Comparison of ENCODE assay signal across 21 cellular contexts in genomic region chr15:77646104-77646694, GRCh38. TPM values are rescaled to one million over a fixed set of nuclear protein-coding genes. Genes with fewer than 3 reads are reported as not detected.
DNase-seq lines count a peak whose midpoint lies in the region; ATAC-seq and TF ChIP-seq lines count a peak whose summit lies in the region.
"Had no signal": no experiment of that assay in that cellular context is flagged by ENCODE, and none has a peak within 500 bp of the region (broad histone marks: within the 10 kb centered on the region; RNA-seq: fewer than 3 reads in every experiment).

No MANE protein-coding gene starts in this region.

- peak; percentile 65 to 81 for ATAC-seq in activated naive CD4-positive, alpha-beta T cell treated with anti-CD3 and anti-CD28 coated beads, Interleukin-2, amount 50 U/mL, for 72 hours
- peak; percentile 39; the same call in 2 of the 3 replicates for ATAC-seq in RWPE2 (ENCODE audit: low read depth)
- ATAC-seq in GM21381 (IDR thresholded peaks at IDR 0.05; ENCODE audit: unreplicated experiment) = no peak
- ATAC-seq in HG02870 (IDR thresholded peaks at IDR 0.05; ENCODE audit: unreplicated experiment) = no peak
- ATAC-seq: A549, PC-3 had no signal

- no peaks in the 10 kb centered on the region for H3K4me1 Mint-ChIP-seq in activated naive CD4-positive, alpha-beta T cell treated with anti-CD3 and anti-CD28 coated beads, Interleukin-2, amount 10 ng/mL, durations not matched to agents 7 days and 5 days
- H3K4me1 Mint-ChIP-seq: CD8-positive, alpha-beta memory T cell had no signal

- H3K9me3 Mint-ChIP-seq in activated naive CD4-positive, alpha-beta T cell treated with anti-CD3 and anti-CD28 coated beads, Interleukin-2, amount 50 U/mL, for 72 hours = no peaks in the 10 kb centered on the region
- no peaks in the 10 kb centered on the region for H3K9me3 Mint-ChIP-seq in activated naive CD4-positive, alpha-beta T cell treated with anti-CD3 and anti-CD28 coated beads, Interleukin-2, amount 10 ng/mL, durations not matched to agents 7 days and 5 days

- H3K27me3 Mint-ChIP-seq in activated naive CD4-positive, alpha-beta T cell treated with anti-CD3 and anti-CD28 coated beads, Interleukin-2, amount 10 ng/mL, durations not matched to agents 7 days and 5 days = peaks cover 23% of the 10 kb centered on the region

- TF ChIP-seq CTCF in RWPE2 (IDR thresholded peaks at IDR 0.05; ENCODE audit: poor library complexity, severe bottlenecking) (no peak), epithelial cell of esophagus (IDR thresholded peaks at IDR 0.05; ENCODE audit: insufficient read depth, low read depth, low read length, missing control alignments) (no peak)

- H3K27ac ChIP-seq in RWPE2 (ENCODE audit: poor library complexity, severe bottlenecking) (no peak overlapping the region), temporal lobe (ENCODE audit: low read depth, low read length) (peak overlapping the region; percentile 33)
- H3K27ac ChIP-seq: A549; BLaER1 treated with 17β-estradiol and CSF1 and Interleukin-3, amounts not matched to agents 10 nM and 100 nM; GM23248; RWPE1 had no signal

- no peak overlapping the region for H3K4me3 ChIP-seq in RWPE2 (ENCODE audit: severe bottlenecking)
- H3K4me3 ChIP-seq in epithelial cell of esophagus (ENCODE audit: low read length) = no peak overlapping the region
- H3K4me3 ChIP-seq: A549; BLaER1 treated with 17β-estradiol and CSF1 and Interleukin-3, amounts not matched to agents 10 nM and 100 nM; GM23248 had no signal

- CTCF ChIA-PET in activated naive CD4-positive, alpha-beta T cell treated with anti-CD3 and anti-CD28 coated beads, Interleukin-2, amount 10 ng/mL, durations not matched to agents 7 days and 5 days (lab: Charles Lee) = interaction anchor here (0.6 to 4.1 kb wide), 3 partner anchors 12 to 958 kb away, joined by 3 to 23 read pairs (median 3); no protein-coding TSS in a partner anchor

- DNase-seq in activated naive CD4-positive, alpha-beta T cell treated with anti-CD3 and anti-CD28 coated beads, Interleukin-2, amount 50 U/mL, for 72 hours (ENCODE audit: low spot score in 2 of 2) = no peak
- DNase-seq in activated naive CD4-positive, alpha-beta T cell treated with anti-CD3 and anti-CD28 coated beads, Interleukin-2, amount 10 ng/mL, durations not matched to agents 7 days and 5 days = no peak
- DNase-seq in RWPE2 (ENCODE audit: low spot score) = no peak
- peak; percentile 43 for DNase-seq in epithelial cell of esophagus (ENCODE audit: low read depth)
- DNase-seq: CD8-positive, alpha-beta memory T cell; DMS79; GM23248; IMR-90; Kasumi-1; NCI-H1105 treated with DMSO at 0.1 percent for 48 hours; NCI-H1694 treated with DMSO at 0.1 percent for 48 hours; NCI-H2107; NCI-H345; NCI-H526 treated with DMSO at 0.1 percent for 48 hours; PC-3 had no signal

- H3K27ac Mint-ChIP-seq in activated naive CD4-positive, alpha-beta T cell treated with anti-CD3 and anti-CD28 coated beads, Interleukin-2, amount 50 U/mL, for 72 hours = no peak overlapping the region
- no peak overlapping the region for H3K27ac Mint-ChIP-seq in activated naive CD4-positive, alpha-beta T cell treated with anti-CD3 and anti-CD28 coated beads, Interleukin-2, amount 10 ng/mL, durations not matched to agents 7 days and 5 days
- H3K27ac Mint-ChIP-seq: CD8-positive, alpha-beta memory T cell had no signal

- H3K4me3 Mint-ChIP-seq in activated naive CD4-positive, alpha-beta T cell treated with anti-CD3 and anti-CD28 coated beads, Interleukin-2, amount 10 ng/mL, durations not matched to agents 7 days and 5 days = no peak overlapping the region
- H3K4me3 Mint-ChIP-seq: CD8-positive, alpha-beta memory T cell had no signal

- no peaks in the 10 kb centered on the region for H3K36me3 Mint-ChIP-seq in activated naive CD4-positive, alpha-beta T cell treated with anti-CD3 and anti-CD28 coated beads, Interleukin-2, amount 50 U/mL, for 72 hours
- no peaks in the 10 kb centered on the region for H3K36me3 Mint-ChIP-seq in activated naive CD4-positive, alpha-beta T cell treated with anti-CD3 and anti-CD28 coated beads, Interleukin-2, amount 10 ng/mL, durations not matched to agents 7 days and 5 days
- H3K36me3 Mint-ChIP-seq: CD8-positive, alpha-beta memory T cell had no signal

- peaks cover 3% of the 10 kb centered on the region for H3K27me3 ChIP-seq in RWPE2 (ENCODE audit: insufficient read depth, poor library complexity, severe bottlenecking)
- H3K27me3 ChIP-seq: BLaER1 treated with 17β-estradiol and CSF1 and Interleukin-3, amounts not matched to agents 10 nM and 100 nM had no signal

- no peaks in the 10 kb centered on the region for H3K9me3 ChIP-seq in RWPE2 (ENCODE audit: severe bottlenecking)
- H3K9me3 ChIP-seq: A549; BLaER1 treated with 17β-estradiol and CSF1 and Interleukin-3, amounts not matched to agents 10 nM and 100 nM had no signal

- no peaks in the 10 kb centered on the region for H3K36me3 ChIP-seq in RWPE2 (ENCODE audit: low read depth)
- H3K36me3 ChIP-seq: BLaER1 treated with 17β-estradiol and CSF1 and Interleukin-3, amounts not matched to agents 10 nM and 100 nM had no signal

- H3K4me1 ChIP-seq in RWPE2 (ENCODE audit: insufficient read depth, poor library complexity, severe bottlenecking) = no peaks in the 10 kb centered on the region
- H3K4me1 ChIP-seq: A549 had no signal

RNA-seq across cellular contexts. Expression of gene LINGO1, which starts 13.5 kb away (rescaled TPM):
- not detected for total RNA-seq in activated naive CD4-positive, alpha-beta T cell treated with anti-CD3 and anti-CD28 coated beads, Interleukin-2, amount 50 U/mL, for 72 hours
- total RNA-seq in temporal lobe = 46.2 TPM
- total RNA-seq: CD8-positive, alpha-beta memory T cell; GM23248; IMR-90; PC-3 had no signal

Comparison
In these comparisons a context has a peak if more than half of its experiments do, and no peak if none do; other contexts are left out.
1. ATAC-seq: peak in activated naive CD4-positive, alpha-beta T cell treated with anti-CD3 and anti-CD28 coated beads, Interleukin-2, amount 50 U/mL, for 72 hours (2 of 2) and RWPE2 (single experiment); none in GM21381 (single experiment) and HG02870 (single experiment).
2. RNA of gene LINGO1, which starts 13.5 kb away (total RNA-seq): 46.2 TPM in temporal lobe (single experiment); not detected in activated naive CD4-positive, alpha-beta T cell treated with anti-CD3 and anti-CD28 coated beads, Interleukin-2, amount 50 U/mL, for 72 hours; every median in the first group is over 10 times any median in the second.